14 cellular contexts compared by ENCODE assay signal in the genomic region with DNA sequence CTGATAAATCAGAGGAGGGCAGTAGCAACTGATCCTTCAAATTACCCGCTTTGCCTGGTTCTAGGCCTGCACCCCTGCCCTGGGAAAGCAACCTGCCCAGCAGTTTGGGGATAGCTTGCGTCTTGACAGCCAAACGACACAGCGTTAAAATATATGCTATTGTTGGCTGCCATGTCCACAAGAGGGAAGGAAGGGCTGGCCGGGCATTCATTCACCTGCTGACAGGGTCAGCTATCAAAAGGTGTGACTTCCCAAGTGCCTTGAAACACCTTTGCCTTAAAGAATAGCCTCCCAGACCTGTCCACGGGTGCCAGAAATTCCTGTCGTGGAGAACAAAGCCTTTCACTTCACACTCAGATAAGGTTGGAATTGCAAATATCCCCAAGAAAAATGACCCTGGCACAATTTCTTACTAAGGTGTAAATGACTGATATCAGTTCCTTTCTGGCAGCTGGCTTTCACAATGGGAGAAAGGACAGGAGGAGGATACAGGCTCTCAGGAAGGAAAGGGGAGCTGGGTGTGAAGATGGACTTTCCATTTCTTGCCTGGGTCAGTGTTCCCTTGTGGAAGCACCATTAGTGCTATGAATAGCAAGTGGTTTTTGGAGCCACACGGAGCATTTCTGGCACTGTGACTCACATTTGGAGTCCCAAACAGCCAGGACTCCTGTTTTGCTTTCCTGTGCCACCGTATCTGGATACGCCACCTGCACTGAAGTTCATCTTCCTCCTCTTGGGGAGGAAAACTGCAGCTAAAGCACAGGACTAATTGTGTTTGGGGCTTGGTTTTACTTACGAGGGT. TPM values are rescaled to one million over a fixed set of nuclear protein-coding genes. Genes with fewer than 3 reads are reported as not detected.
"Had no signal": no experiment of that assay in that cellular context is flagged by ENCODE, and none has a peak within 500 bp of the region (broad histone marks: within the 10 kb centered on the region; RNA-seq: fewer than 3 reads in every experiment).

No MANE protein-coding gene starts in this region.

- ATAC-seq: activated T-cell treated with anti-CD3 and anti-CD28 coated beads, Interleukin-2, amount 50 U/mL, for 72 hours; heart left ventricle; left lung had no signal

- H3K9me3 Mint-ChIP-seq: activated CD4-positive, alpha-beta memory T cell treated with anti-CD3 and anti-CD28 coated beads for 36 hours; activated naive CD8-positive, alpha-beta T cell treated with anti-CD3 and anti-CD28 coated beads for 36 hours; activated T-cell treated with anti-CD3 and anti-CD28 coated beads, Interleukin-2, amount 50 U/mL, for 72 hours; memory B cell had no signal

- H3K27ac Mint-ChIP-seq: activated CD4-positive, alpha-beta memory T cell treated with anti-CD3 and anti-CD28 coated beads for 36 hours; activated naive CD8-positive, alpha-beta T cell treated with anti-CD3 and anti-CD28 coated beads for 36 hours; activated T-cell treated with anti-CD3 and anti-CD28 coated beads, Interleukin-2, amount 50 U/mL, for 72 hours; memory B cell had no signal

- H3K4me1 Mint-ChIP-seq: activated naive CD8-positive, alpha-beta T cell treated with anti-CD3 and anti-CD28 coated beads for 36 hours; memory B cell had no signal

- H3K9me3 ChIP-seq: heart left ventricle, left lung, ovary, stomach had no signal

- H3K4me3 Mint-ChIP-seq: activated CD4-positive, alpha-beta memory T cell treated with anti-CD3 and anti-CD28 coated beads for 36 hours; activated naive CD8-positive, alpha-beta T cell treated with anti-CD3 and anti-CD28 coated beads for 36 hours; activated T-cell treated with anti-CD3 and anti-CD28 coated beads, Interleukin-2, amount 50 U/mL, for 72 hours; memory B cell had no signal

- DNase-seq: activated CD4-positive, alpha-beta memory T cell treated with anti-CD3 and anti-CD28 coated beads for 36 hours; activated CD4-positive, alpha-beta T cell treated with anti-CD3 and anti-CD28 coated beads for 1 hour; activated gamma-delta T cell treated with Interleukin-2 at 50 U/mL for 16 hours; activated naive CD8-positive, alpha-beta T cell treated with anti-CD3 and anti-CD28 coated beads for 36 hours; activated T-cell treated with anti-CD3 and anti-CD28 coated beads, Interleukin-2, amount 50 U/mL, for 72 hours; foreskin melanocyte; heart left ventricle; left lung; ovary; stimulated activated CD4-positive, alpha-beta T cell treated with anti-CD3 and anti-CD28 coated beads, Interleukin-4, amount 100 ng/mL, for 4 hours; stomach had no signal

- H3K27ac ChIP-seq: heart left ventricle, left lung, ovary, skin epidermis, stomach had no signal

- H3K36me3 Mint-ChIP-seq: activated CD4-positive, alpha-beta memory T cell treated with anti-CD3 and anti-CD28 coated beads for 36 hours; activated naive CD8-positive, alpha-beta T cell treated with anti-CD3 and anti-CD28 coated beads for 36 hours; memory B cell had no signal

- H3K4me3 ChIP-seq: heart left ventricle, left lung, ovary, skin epidermis, stomach had no signal

- H3K36me3 ChIP-seq: heart left ventricle, left lung, ovary had no signal

- H3K27me3 ChIP-seq: ovary had no signal

RNA-seq across cellular contexts. Expression of a gene that starts 19.2 kb away (rescaled TPM):
- total RNA-seq: activated CD4-positive, alpha-beta memory T cell treated with anti-CD3 and anti-CD28 coated beads for 36 hours; activated naive CD8-positive, alpha-beta T cell treated with anti-CD3 and anti-CD28 coated beads for 36 hours; T-helper 2 cell treated with Interferon-gamma antibody and Interleukin-4, amounts not matched to agents 100 ng/mL and 5 ng/mL, for 36 hours had no signal
